11 cellular contexts compared by ENCODE assay signal in the genomic region with DNA sequence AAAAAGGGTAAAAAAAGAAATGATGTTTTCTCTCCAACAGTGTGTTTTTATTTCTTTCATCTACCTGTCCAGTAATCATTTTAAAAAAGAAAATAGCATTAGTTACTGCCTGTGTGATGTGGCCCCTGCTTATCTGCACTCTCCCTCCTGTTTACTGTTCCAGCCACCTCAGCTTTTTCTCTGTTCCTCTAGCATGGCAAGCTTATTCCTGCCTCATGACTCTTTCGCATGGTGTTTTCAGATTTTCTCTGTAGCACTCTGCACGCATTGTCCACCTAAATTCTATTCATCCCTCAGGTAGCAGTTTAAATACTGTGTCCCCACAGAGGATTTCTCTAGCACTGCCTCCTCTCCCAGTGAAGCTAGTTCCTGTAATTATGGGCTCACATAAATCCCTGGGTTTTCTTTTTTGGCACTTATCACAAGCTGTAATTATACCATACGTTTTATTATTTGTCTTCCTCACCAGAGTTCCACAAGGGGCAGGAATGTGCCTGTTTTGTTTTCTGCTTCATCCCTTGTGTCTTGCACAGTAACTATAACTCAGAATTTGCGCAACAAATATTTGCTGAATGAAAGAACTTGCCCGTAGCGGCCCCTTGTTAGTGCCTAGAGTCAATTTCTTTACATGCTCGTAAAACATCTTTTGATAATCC. TPM values are rescaled to one million over a fixed set of nuclear protein-coding genes. Genes with fewer than 3 reads are reported as not detected.
A peak's percentile ranks its signal among the peaks of the same experiment; 100 is the strongest.
DNase-seq lines count a peak whose midpoint lies in the region; ATAC-seq and TF ChIP-seq lines count a peak whose summit lies in the region.
"Had no signal": no experiment of that assay in that cellular context is flagged by ENCODE, and none has a peak within 500 bp of the region (broad histone marks: within the 10 kb centered on the region; RNA-seq: fewer than 3 reads in every experiment).

No MANE protein-coding gene starts in this region.

- H3K36me3 Mint-ChIP-seq in WTC11 = peaks cover 7% of the 10 kb centered on the region; the same call in 1 of the 2 replicates

- peaks cover 15 to 16% of the 10 kb centered on the region in 2 donors for H3K4me1 ChIP-seq in mucosa of rectum (ENCODE audit: control insufficient read depth in 2 of 2, insufficient read depth in 2 of 2, low read length in 2 of 2)
- H3K4me1 ChIP-seq: tibial artery had no signal

- peak overlapping the region in 1 of 2 donors; percentile 31 for H3K4me3 ChIP-seq in mucosa of rectum (ENCODE audit: low read length in 2 of 2)
- H3K4me3 ChIP-seq: tibial artery had no signal

- DNase-seq in DMS153 treated with DMSO at 0.1 percent for 48 hours (lab: John Stamatoyannopoulos, UW; ENCODE audit: unreplicated experiment) (peak; percentile 23), WTC11 (ENCODE audit: low spot score) (no peak), AG08396 (ENCODE audit: low spot score) (no peak), amygdala (lab: John Stamatoyannopoulos, UW) (no peak)
- DNase-seq: central memory CD4-positive, alpha-beta T cell; hypothalamus; stimulated activated CD4-positive, alpha-beta T cell treated with anti-CD3 and anti-CD28 coated beads, Interleukin-4, amount 100 ng/mL, for 24 hours; tibial artery had no signal

- no peaks in the 10 kb centered on the region for H3K27me3 Mint-ChIP-seq in WTC11 (ENCODE audit: low read depth)

- CTCF ChIA-PET in WTC11 (lab: Charles Lee) = interaction anchor here (1.7 kb wide), 1 partner anchor 51 kb away, joined by 8 read pairs; the partner anchor contains the start of gene LRIG2

- H3K4me3 Mint-ChIP-seq in WTC11 = no peak overlapping the region

- ATAC-seq in WTC11 (no peak), HG02981 (IDR thresholded peaks at IDR 0.05; ENCODE audit: unreplicated experiment) (no peak)

- H3K9me3 ChIP-seq in mucosa of rectum (ENCODE audit: control insufficient read depth in 2 of 2, low read length in 2 of 2) = no peaks in the 10 kb centered on the region
- H3K9me3 ChIP-seq: tibial artery had no signal

- H3K9ac ChIP-seq in mucosa of rectum (ENCODE audit: low read depth in 1 of 2, low read length in 2 of 2) = peak overlapping the region in 1 of 2 donors; percentile 41

- peaks cover 4% of the 10 kb centered on the region for H3K9me3 Mint-ChIP-seq in WTC11

- TF ChIP-seq EP300 in Ishikawa (IDR thresholded peaks at IDR 0.05; ENCODE audit: borderline replicate concordance) = no peak

- TF ChIP-seq CTCF in WTC11 (IDR thresholded peaks at IDR 0.05) = no peak

- no peaks in the 10 kb centered on the region for H3K27me3 ChIP-seq in mucosa of rectum (ENCODE audit: control insufficient read depth in 2 of 2, insufficient read depth in 2 of 2, low read length in 2 of 2)
- H3K27me3 ChIP-seq: tibial artery had no signal

- H3K27ac Mint-ChIP-seq in WTC11 = peak overlapping the region; percentile 78

- H3K36me3 ChIP-seq in mucosa of rectum (ENCODE audit: control insufficient read depth in 2 of 2, insufficient read depth in 2 of 2, low read length in 2 of 2) = no peaks in the 10 kb centered on the region
- H3K36me3 ChIP-seq: tibial artery had no signal

- no peak for TF ChIP-seq RAD21 in Ishikawa (IDR thresholded peaks at IDR 0.05; ENCODE audit: low read depth)

- H3K27ac ChIP-seq in mucosa of rectum (ENCODE audit: low read depth in 2 of 2, low read length in 2 of 2) = peak overlapping the region; percentile 74 to 76
- H3K27ac ChIP-seq: tibial artery had no signal

- POLR2A ChIA-PET in WTC11 (lab: Charles Lee) = no interaction called here

- peaks cover 23% of the 10 kb centered on the region for H3K4me1 Mint-ChIP-seq in WTC11

TF ChIP-seq in Ishikawa, 13 proteins besides CTCF, POLR2A, EP300 and RAD21:
- no peak for TF ChIP-seq CREB1 (IDR thresholded peaks at IDR 0.05; ENCODE audit: low read depth)
- TF ChIP-seq CEBPB (IDR thresholded peaks at IDR 0.05) = peak; percentile 19; the same call in 1 of the 2 replicates

TF ChIP-seq in WTC11, 78 proteins besides CTCF, POLR2A, EP300 and RAD21:
- TF ChIP-seq ZNF219 (CRISPR knock-in tag; IDR thresholded peaks at IDR 0.05; ENCODE audit: borderline replicate concordance) = no peak
- TF ChIP-seq, protein P1, sequence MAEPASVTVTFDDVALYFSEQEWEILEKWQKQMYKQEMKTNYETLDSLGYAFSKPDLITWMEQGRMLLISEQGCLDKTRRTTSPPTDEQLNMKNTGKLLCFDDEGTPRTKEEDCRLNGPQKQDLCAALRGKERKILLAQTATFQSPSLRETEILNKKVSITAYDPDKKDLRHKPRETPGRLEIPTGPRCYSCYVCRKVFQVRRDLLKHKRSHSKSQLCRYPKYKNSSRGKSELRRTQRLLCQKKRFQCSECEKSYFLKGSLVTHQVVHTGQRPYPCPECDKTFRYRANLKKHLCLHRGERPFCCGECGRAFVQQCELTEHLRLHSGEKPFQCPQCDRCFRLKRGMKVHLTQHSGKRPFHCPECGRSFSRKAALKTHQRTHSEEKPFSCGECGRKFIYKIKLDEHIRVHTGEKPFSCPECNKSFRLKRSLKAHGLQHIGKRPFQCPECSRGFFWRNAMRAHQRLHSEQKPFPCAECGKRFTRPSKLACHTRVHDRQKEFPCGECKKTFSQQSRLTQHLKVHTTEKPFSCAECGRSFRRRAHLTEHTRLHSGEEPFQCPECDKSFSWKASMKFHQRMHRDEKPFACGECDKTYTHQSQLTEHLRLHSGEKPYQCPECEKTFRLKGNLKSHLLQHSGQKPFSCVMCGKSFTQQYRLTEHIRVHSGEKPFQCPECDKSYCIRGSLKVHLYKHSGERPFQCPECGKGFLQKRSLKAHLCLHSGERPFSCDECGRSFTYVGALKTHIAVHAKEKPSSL (CRISPR knock-in tag; conservative IDR thresholded peaks at IDR 0.05) = no peak
- no peak for TF ChIP-seq ZNF138 (CRISPR knock-in tag; conservative IDR thresholded peaks at IDR 0.05)
- TF ChIP-seq FOXP4 (CRISPR knock-in tag; IDR thresholded peaks at IDR 0.05) = no peak
- TF ChIP-seq CREB1 (CRISPR knock-in tag; IDR thresholded peaks at IDR 0.05) = no peak
- no peak for TF ChIP-seq ZBTB43 (CRISPR knock-in tag; IDR thresholded peaks at IDR 0.05)

RNA-seq across cellular contexts. Expression of gene LRIG2, which starts 51.4 kb away (rescaled TPM):
- total RNA-seq in WTC11 (2021) = 22.5 to 23.5 TPM (median 22.9 TPM) in 3 replicates
